ENCODE assay signal across 1 cellular context in the genomic region with DNA sequence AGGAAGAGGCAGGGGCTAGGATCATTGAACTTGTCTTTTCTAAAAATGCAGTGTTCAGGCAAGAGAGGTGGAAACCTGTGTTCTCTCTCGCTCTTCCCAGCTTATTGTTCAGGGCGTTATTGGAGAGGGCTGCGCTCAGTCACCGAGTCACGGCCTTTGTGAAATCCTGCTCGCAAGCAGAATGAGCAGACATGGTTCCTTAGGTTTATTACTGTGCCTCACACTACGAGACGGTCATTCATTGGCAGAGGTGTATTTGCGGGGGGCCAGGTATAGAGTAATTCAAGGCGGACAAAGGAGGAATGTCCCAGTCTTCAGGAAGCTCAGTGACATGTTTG.
TF ChIP-seq lines count a peak whose summit lies in the region.

No MANE protein-coding gene starts in this region.

TF ChIP-seq in HepG2, 621 proteins besides CTCF, POLR2A, EP300 and RAD21:
- no peak for TF ChIP-seq SRSF4 (IDR thresholded peaks at IDR 0.05; ENCODE audit: low read depth, low read length, poor library complexity, severe bottlenecking)
- 0 out of 2 replicates have a peak, but pooled peaks have one; percentile 18 for TF ChIP-seq ZC3H4 (CRISPR knock-in tag; IDR thresholded peaks at IDR 0.05; ENCODE audit: borderline replicate concordance)
- no peak for TF ChIP-seq NONO (IDR thresholded peaks at IDR 0.05)
- TF ChIP-seq NONO (CRISPR knock-in tag; conservative IDR thresholded peaks at IDR 0.05) = 0 out of 2 replicates have a peak, but pooled peaks have one; percentile 5
- TF ChIP-seq NFIC (IDR thresholded peaks at IDR 0.05; ENCODE audit: low read length) = no peak
- peak; percentile 12; the same call in 1 of the 2 replicates for TF ChIP-seq ZNF788 (CRISPR knock-in tag; IDR thresholded peaks at IDR 0.05; ENCODE audit: borderline replicate concordance)
- peak; percentile 23; the same call in 1 of the 2 replicates for TF ChIP-seq ZBTB38 (CRISPR knock-in tag; IDR thresholded peaks at IDR 0.05)
